In the genomic region with DNA sequence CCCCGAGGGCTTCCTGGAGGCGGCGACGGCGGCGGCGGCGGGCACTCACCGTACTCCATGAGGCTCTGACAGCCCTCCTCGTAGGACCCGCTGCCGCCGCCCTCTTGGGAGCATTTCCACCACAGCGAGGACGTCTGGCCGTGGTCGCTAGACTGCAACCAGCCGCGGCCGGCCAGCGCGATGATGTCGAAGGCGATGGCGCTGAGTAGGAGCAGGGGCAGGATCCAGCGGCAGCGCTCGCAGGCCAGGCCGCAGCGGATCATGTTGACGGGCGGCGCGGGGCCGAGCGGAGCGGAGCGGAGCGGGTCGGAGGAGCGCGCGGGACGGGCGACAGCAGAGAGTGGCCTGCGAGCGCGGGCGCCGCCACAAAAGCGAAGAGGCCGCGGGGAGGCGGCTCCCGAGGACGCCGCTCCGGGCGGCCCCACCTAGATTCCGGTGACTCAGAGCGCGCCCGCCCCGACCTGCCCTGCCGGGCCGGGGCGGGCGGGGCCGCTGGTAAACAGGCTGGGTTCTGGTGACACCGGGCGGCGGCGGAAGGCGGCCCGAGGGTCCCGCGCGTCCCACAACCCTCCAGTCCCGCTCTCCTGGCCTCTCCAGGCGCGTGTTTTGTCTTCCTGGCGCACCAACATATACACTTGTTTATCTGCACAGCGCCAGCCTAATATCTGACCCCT, we compare ENCODE assay signal across 8 cellular contexts. TPM values are rescaled to one million over a fixed set of nuclear protein-coding genes. Genes with fewer than 3 reads are reported as not detected.
DNase-seq lines count a peak whose midpoint lies in the region; ATAC-seq, FAIRE-seq and TF ChIP-seq lines count a peak whose summit lies in the region.

A gene (minus strand): TSS at position 342 of the 674 bp plus-strand sequence. CDS start 79 bp downstream, at position 263.

- FAIRE-seq in pancreas (lab: Jason Lieb, UNC), result no peak

- peak; percentile 32 to 93 for TF ChIP-seq POLR2A in thyroid gland (IDR thresholded peaks at IDR 0.05)

- peak within 1 kb of the TSS; percentile 89 for H3K4me3 Mint-ChIP-seq in activated naive CD4-positive, alpha-beta T cell treated with anti-CD3 and anti-CD28 coated beads, Interleukin-2, amount 50 U/mL, for 24 hours

- ATAC-seq in GM18511 (IDR thresholded peaks at IDR 0.05; ENCODE audit: unreplicated experiment) (peak; percentile 80), HG03139 (IDR thresholded peaks at IDR 0.05; ENCODE audit: unreplicated experiment) (peak; percentile 65), pancreas (peak; percentile 91 to 96 (median 92))

- peak; percentile 61 for DNase-seq in 8988T
- DNase-seq in SJSA1 (ENCODE audit: low read depth in 1 of 2, low spot score in 2 of 2), result peak; percentile 73 to 78
- DNase-seq in head of caudate nucleus, result peak in 38 of 42 donors; percentile 13 to 79 (median 56)
- peak; percentile 75 to 92 (median 84) for DNase-seq in pancreas
- peak; percentile 79 to 84 for DNase-seq in thyroid gland

- peaks cover 19% of the 10 kb centered on the region for H3K4me1 Mint-ChIP-seq in activated naive CD4-positive, alpha-beta T cell treated with anti-CD3 and anti-CD28 coated beads, Interleukin-2, amount 50 U/mL, for 24 hours

- H3K36me3 ChIP-seq in SJSA1 (peaks cover 8% of the 10 kb centered on the region), pancreas (no peaks in the 10 kb centered on the region), thyroid gland (no peaks in the 10 kb centered on the region)

- no peaks in the 10 kb centered on the region for H3K36me3 Mint-ChIP-seq in activated naive CD4-positive, alpha-beta T cell treated with anti-CD3 and anti-CD28 coated beads, Interleukin-2, amount 50 U/mL, for 24 hours

- H3K27ac Mint-ChIP-seq in activated naive CD4-positive, alpha-beta T cell treated with anti-CD3 and anti-CD28 coated beads, Interleukin-2, amount 50 U/mL, for 24 hours, result no peak within 1 kb of the TSS

- WGBS in pancreas, 2 donors, result 1 to 2% methylated on average over 57 to 83 of the region's 83 CpGs
- 0 to 3% methylated on average over 11 to 33 of the region's 83 CpGs for WGBS in thyroid gland, 2 donors

- H3K27ac ChIP-seq in SJSA1 (peak within 1 kb of the TSS; percentile 70), pancreas (peak within 1 kb of the TSS; percentile 77 to 92 (median 92)), thyroid gland (peak within 1 kb of the TSS; percentile 80 to 89 (median 83))

- no peaks in the 10 kb centered on the region for H3K27me3 ChIP-seq in SJSA1 (replicated peaks)
- no peaks in the 10 kb centered on the region for H3K27me3 ChIP-seq in pancreas
- no peaks in the 10 kb centered on the region for H3K27me3 ChIP-seq in thyroid gland

- peaks cover 12% of the 10 kb centered on the region for H3K4me1 ChIP-seq in SJSA1 (replicated peaks)
- peaks cover 6 to 8% (median 7%) of the 10 kb centered on the region in 3 donors for H3K4me1 ChIP-seq in pancreas
- peaks cover 0 to 10% of the 10 kb centered on the region in 2 donors for H3K4me1 ChIP-seq in thyroid gland

- H3K27me3 Mint-ChIP-seq in activated naive CD4-positive, alpha-beta T cell treated with anti-CD3 and anti-CD28 coated beads, Interleukin-2, amount 50 U/mL, for 24 hours, result peaks cover 34% of the 10 kb centered on the region

- TF ChIP-seq CTCF in pancreas (IDR thresholded peaks at IDR 0.05), result no peak
- no peak for TF ChIP-seq CTCF in thyroid gland (IDR thresholded peaks at IDR 0.05)

- no peaks in the 10 kb centered on the region for H3K9me3 Mint-ChIP-seq in activated naive CD4-positive, alpha-beta T cell treated with anti-CD3 and anti-CD28 coated beads, Interleukin-2, amount 50 U/mL, for 24 hours

- intact Hi-C loops in head of caudate nucleus (cut with DNase I) (no loop called here), pancreas (cut with DNase I) (no loop called here), thyroid gland (cut with DNase I) (loop anchor here (5.0 kb wide), 1 partner anchor 400 kb away; no protein-coding TSS in a partner anchor)

- no peaks in the 10 kb centered on the region for H3K9me3 ChIP-seq in SJSA1 (replicated peaks)
- no peaks in the 10 kb centered on the region for H3K9me3 ChIP-seq in pancreas
- H3K9me3 ChIP-seq in thyroid gland, result no peaks in the 10 kb centered on the region

- H3K4me3 ChIP-seq in SJSA1 (peak within 1 kb of the TSS; percentile 92), pancreas (peak within 1 kb of the TSS; percentile 63 to 93 (median 76)), thyroid gland (replicated peaks in 1 of 3) (peak within 1 kb of the TSS; percentile 44 to 94 (median 80))

RNA-seq across cellular contexts. Expression of the gene that starts here (rescaled TPM):
- total RNA-seq in SJSA1 (2014; rRNA removed; shearing (Covaris generic)), result 42.4 TPM in 2 replicates
- total RNA-seq in pancreas, result 10 to 100 TPM; 13.7 to 46.6 (median 17.7) TPM
- polyA plus RNA-seq in pancreas, result 10 to 100 TPM; 22.8 to 31.2 TPM
- total RNA-seq in thyroid gland, result 10 to 100 TPM; 26.4 to 47.8 (median 31.2) TPM

Comparison
In these comparisons a context has a peak if more than half of its experiments do, and no peak if none do; other contexts are left out.
1. Peak in every context shown above with its lines: DNase-seq, ATAC-seq, H3K4me3 ChIP-seq and H3K27ac ChIP-seq.